Comparison of ENCODE assay signal across 1 cellular context in genomic region chr18:46071894-46072867, GRCh38.
A peak's percentile ranks its signal among the peaks of the same experiment; 100 is the strongest.
TF ChIP-seq lines count a peak whose summit lies in the region.

A gene with protein sequence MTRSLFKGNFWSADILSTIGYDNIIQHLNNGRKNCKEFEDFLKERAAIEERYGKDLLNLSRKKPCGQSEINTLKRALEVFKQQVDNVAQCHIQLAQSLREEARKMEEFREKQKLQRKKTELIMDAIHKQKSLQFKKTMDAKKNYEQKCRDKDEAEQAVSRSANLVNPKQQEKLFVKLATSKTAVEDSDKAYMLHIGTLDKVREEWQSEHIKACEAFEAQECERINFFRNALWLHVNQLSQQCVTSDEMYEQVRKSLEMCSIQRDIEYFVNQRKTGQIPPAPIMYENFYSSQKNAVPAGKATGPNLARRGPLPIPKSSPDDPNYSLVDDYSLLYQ (minus strand): TSS chr18:46072260. CDS start chr18:46072188, 72 bp downstream.

TF ChIP-seq in SK-N-SH, 30 proteins besides CTCF, POLR2A, EP300 and RAD21 (continued from another document):
- no peak for TF ChIP-seq IRF3 (IDR thresholded peaks at IDR 0.05; ENCODE audit: low read depth, low read length)
- 0 out of 2 replicates have a peak, but pooled peaks have one; percentile 36 for TF ChIP-seq USF1 (IDR thresholded peaks at IDR 0.05; ENCODE audit: borderline replicate concordance, low read depth)
- 0 out of 2 replicates have a peak, but pooled peaks have one; percentile 30 for TF ChIP-seq NRF1 (IDR thresholded peaks at IDR 0.05; ENCODE audit: low read depth, low read length)
